In genomic region chr15:69161878-69162213, GRCh38 we compare ENCODE assay signal across 8 cellular contexts. TPM values are rescaled to one million over a fixed set of nuclear protein-coding genes. Genes with fewer than 3 reads are reported as not detected.
A peak's percentile ranks its signal among the peaks of the same experiment; 100 is the strongest.
DNase-seq lines count a peak whose midpoint lies in the region; ATAC-seq and TF ChIP-seq lines count a peak whose summit lies in the region.

No MANE protein-coding gene starts in this region.

- peaks cover 17% of the 10 kb centered on the region for H3K4me1 Mint-ChIP-seq in CD4-positive, alpha-beta T cell (ENCODE audit: low read depth)

- BruUV-seq in Panc1 (replicated peaks; lab: Mats Ljungman, UMichigan) = no TSS peak

- TF ChIP-seq CTCF in CD4-positive, alpha-beta T cell (IDR thresholded peaks at IDR 0.05) = no peak
- TF ChIP-seq CTCF in Panc1 (IDR thresholded peaks at IDR 0.05) (no peak; the same call in 1 of the 2 replicates), neutrophil (IDR thresholded peaks at IDR 0.05) (no peak)

- H3K4me1 ChIP-seq in Panc1 (ENCODE audit: control insufficient read depth, insufficient read depth, low read length) = peaks cover 9% of the 10 kb centered on the region
- H3K4me1 ChIP-seq in esophagus (ENCODE audit: control insufficient read depth in 2 of 2, insufficient read depth in 2 of 2, low read length in 1 of 2) = peaks cover 0 to 3% of the 10 kb centered on the region in 2 donors
- peaks cover 16 to 18% of the 10 kb centered on the region in 2 experiments for H3K4me1 ChIP-seq in neutrophil (ENCODE audit: control insufficient read depth in 1 of 2, insufficient read depth in 1 of 2, low read depth in 1 of 2, low read length in 1 of 2)

- intact Hi-C loops in CD4-positive, alpha-beta T cell (cut with DNase I, micrococcal nuclease) = loop anchor here in 1 of 2 experiments (5.0 to 10.0 kb wide), 2 partner anchors 290 to 347 kb away; partner anchors contain the start of gene RPLP1
- intact Hi-C loops in Panc1 (cut with micrococcal nuclease; ENCODE audit: unreplicated experiment) = no loop called here

- in situ Hi-C loops in Panc1 (cut with HindIII; ENCODE audit: low pct_unique_long_range_greater_than_20kb, low sequenced_read_pairs) = no loop called here

- H3K4me3 Mint-ChIP-seq in CD4-positive, alpha-beta T cell = peak overlapping the region; percentile 99

- DNase-seq in CD4-positive, alpha-beta T cell = no peak
- no peak for DNase-seq in Panc1 (ENCODE audit: low read depth, low spot score)
- no peak for DNase-seq in effector CD4-positive, alpha-beta T cell

- H3K36me3 ChIP-seq in Panc1 (ENCODE audit: control insufficient read depth, insufficient read depth, low read length) = no peaks in the 10 kb centered on the region; the same call in 1 of the 2 replicates
- no peaks in the 10 kb centered on the region for H3K36me3 ChIP-seq in esophagus (ENCODE audit: control insufficient read depth in 2 of 2, insufficient read depth in 2 of 2, low read length in 1 of 2)
- H3K36me3 ChIP-seq in neutrophil = no peaks in the 10 kb centered on the region

- POLR2A ChIA-PET in CD4-positive, alpha-beta T cell (lab: Charles Lee) = interaction anchor here (0.6 to 2.3 kb wide), 2 partner anchors 247 to 291 kb away, joined by 4 to 10 read pairs; partner anchors contain the start of gene RPLP1
- POLR2A ChIA-PET in Panc1 (lab: Charles Lee) = interaction anchor here (0.5 kb wide), 1 partner anchor 18 kb away, joined by 4 read pairs; no protein-coding TSS in a partner anchor

- H3K9me3 Mint-ChIP-seq in CD4-positive, alpha-beta T cell = no peaks in the 10 kb centered on the region

- no peak overlapping the region for H3K27ac ChIP-seq in CD4-positive, alpha-beta T cell (ENCODE audit: low read depth, low read length)
- H3K27ac ChIP-seq in Panc1 (ENCODE audit: low read length) = peak overlapping the region; percentile 35; the same call in 1 of the 2 replicates
- no peak overlapping the region for H3K27ac ChIP-seq in esophagus (ENCODE audit: low read depth in 2 of 2, low read length in 1 of 2)
- H3K27ac ChIP-seq in neutrophil = no peak overlapping the region

- H3K27ac Mint-ChIP-seq in CD4-positive, alpha-beta T cell = peak overlapping the region; percentile 81

- H3K27me3 Mint-ChIP-seq in CD4-positive, alpha-beta T cell = no peaks in the 10 kb centered on the region

- ATAC-seq in CD4-positive, alpha-beta T cell (ENCODE audit: poor library complexity) = no peak
- ATAC-seq in Panc1 (peak; percentile 22), HG03097 (IDR thresholded peaks at IDR 0.05; ENCODE audit: low FRiP score, unreplicated experiment) (no peak), GM21390 (IDR thresholded peaks at IDR 0.05; ENCODE audit: unreplicated experiment) (no peak), GM21529 (IDR thresholded peaks at IDR 0.05; ENCODE audit: unreplicated experiment) (no peak)

- H3K36me3 Mint-ChIP-seq in CD4-positive, alpha-beta T cell (ENCODE audit: low read depth) = peaks cover 12% of the 10 kb centered on the region

- CTCF ChIA-PET in CD4-positive, alpha-beta T cell (lab: Charles Lee) = no interaction called here
- CTCF ChIA-PET in Panc1 (lab: Charles Lee) = no interaction called here

- 23 to 24% methylated on average over 5 of the region's 5 CpGs for WGBS in esophagus, 2 donors

- H3K4me3 ChIP-seq in Panc1 (ENCODE audit: low read depth in 2 of 2, low read length in 2 of 2) = peak overlapping the region; percentile 72 to 93
- peak overlapping the region; percentile 82 to 84 for H3K4me3 ChIP-seq in esophagus (ENCODE audit: low read depth in 1 of 2, low read length in 2 of 2)
- peak overlapping the region; percentile 76 to 82 for H3K4me3 ChIP-seq in neutrophil (ENCODE audit: low read depth in 1 of 2, low read length in 1 of 2)

- no peaks in the 10 kb centered on the region for H3K27me3 ChIP-seq in CD4-positive, alpha-beta T cell (ENCODE audit: control insufficient read depth, insufficient read depth, low read length)
- H3K27me3 ChIP-seq in Panc1 (ENCODE audit: control insufficient read depth, insufficient read depth, low read length) = no peaks in the 10 kb centered on the region
- H3K27me3 ChIP-seq in esophagus (ENCODE audit: control insufficient read depth in 1 of 2, insufficient read depth in 2 of 2, low read length in 2 of 2) = no peaks in the 10 kb centered on the region
- H3K27me3 ChIP-seq in neutrophil = peaks cover 35% of the 10 kb centered on the region

- H3K9me3 ChIP-seq in CD4-positive, alpha-beta T cell (ENCODE audit: control insufficient read depth, low read length) = no peaks in the 10 kb centered on the region
- H3K9me3 ChIP-seq in Panc1 (ENCODE audit: control insufficient read depth, insufficient read depth, low read depth, low read length) = no peaks in the 10 kb centered on the region
- H3K9me3 ChIP-seq in esophagus (ENCODE audit: control insufficient read depth in 2 of 2, insufficient read depth in 1 of 2, low read depth in 1 of 2, low read length in 1 of 2) = no peaks in the 10 kb centered on the region
- no peaks in the 10 kb centered on the region for H3K9me3 ChIP-seq in neutrophil

RNA-seq across cellular contexts. Expression of gene GLCE, which starts 1.4 kb away (rescaled TPM):
- total RNA-seq in CD4-positive, alpha-beta T cell = 1 to 10 TPM; 3.2 TPM
- total RNA-seq in Panc1 (2021; ENCODE audit: unreplicated experiment) = 22.8 TPM
- polyA plus RNA-seq in Panc1 (2012; ENCODE audit: insufficient read length) = 8.3 TPM
- 10 to 100 TPM in 1 of 2 donors, 1 to 10 TPM in 1; 9.9 to 13.0 TPM for polyA plus RNA-seq in esophagus
